Comparison of ENCODE assay signal across 16 cellular contexts in the genomic region with DNA sequence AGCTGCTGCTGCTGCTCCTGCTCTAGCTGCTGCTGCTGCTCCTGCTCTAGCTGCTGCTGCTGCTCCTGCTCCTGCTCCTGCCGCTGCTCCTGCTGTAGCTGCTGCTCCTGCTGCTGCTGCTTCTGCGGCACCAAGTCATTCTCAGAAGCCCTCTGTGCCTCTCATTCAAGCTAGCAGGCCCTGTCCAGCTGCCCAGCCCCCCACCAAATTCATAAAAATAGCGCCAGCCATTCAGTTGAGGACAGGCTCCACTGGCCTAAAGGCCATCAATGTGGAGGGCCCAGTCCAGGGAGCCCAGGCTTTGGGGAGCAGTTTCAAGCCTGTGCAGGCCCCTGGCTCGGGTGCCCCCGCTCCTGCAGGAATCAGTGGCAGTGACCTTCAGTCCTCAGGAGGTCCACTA. TPM values are rescaled to one million over a fixed set of nuclear protein-coding genes. Genes with fewer than 3 reads are reported as not detected.
DNase-seq lines count a peak whose midpoint lies in the region; ATAC-seq and TF ChIP-seq lines count a peak whose summit lies in the region.
"Had no signal": no experiment of that assay in that cellular context is flagged by ENCODE, and none has a peak within 500 bp of the region (broad histone marks: within the 10 kb centered on the region; RNA-seq: fewer than 3 reads in every experiment).

No MANE protein-coding gene starts in this region.

- H3K4me3 Mint-ChIP-seq in activated CD8-positive, alpha-beta memory T cell treated with anti-CD3 and anti-CD28 coated beads, Interleukin-2, amount 10 ng/mL, durations not matched to agents 7 days and 5 days = no peak overlapping the region
- no peak overlapping the region for H3K4me3 Mint-ChIP-seq in nephron
- H3K4me3 Mint-ChIP-seq: CD14-positive monocyte had no signal

- DNase-seq in activated CD8-positive, alpha-beta memory T cell treated with anti-CD3 and anti-CD28 coated beads, Interleukin-2, amount 10 ng/mL, durations not matched to agents 7 days and 5 days = no peak
- DNase-seq in activated CD8-positive, alpha-beta memory T cell treated with anti-CD3 and anti-CD28 coated beads, Interleukin-2, amount 50 U/mL, for 4 hours = no peak
- DNase-seq in SK-N-DZ (ENCODE audit: low spot score) = peak; percentile 15
- DNase-seq in omental fat pad (ENCODE audit: low spot score) = no peak
- no peak for DNase-seq in PC-9
- no peak for DNase-seq in NCI-H226
- DNase-seq: Caco-2; CD8-positive, alpha-beta memory T cell; GDM1 had no signal

- no peak overlapping the region for H3K4me2 ChIP-seq in PC-9

- no TSS peak for BruUV-seq in PC-9 (replicated peaks; lab: Mats Ljungman, UMichigan)

- no peaks in the 10 kb centered on the region for H3K27me3 Mint-ChIP-seq in activated CD8-positive, alpha-beta memory T cell treated with anti-CD3 and anti-CD28 coated beads, Interleukin-2, amount 10 ng/mL, durations not matched to agents 7 days and 5 days
- no peaks in the 10 kb centered on the region for H3K27me3 Mint-ChIP-seq in nephron (ENCODE audit: low read depth)

- ATAC-seq in activated CD8-positive, alpha-beta memory T cell treated with anti-CD3 and anti-CD28 coated beads, Interleukin-2, amount 10 ng/mL, durations not matched to agents 7 days and 5 days = peak; percentile 12
- ATAC-seq in omental fat pad (ENCODE audit: low FRiP score) = peak; percentile 25
- no peak for ATAC-seq in GM19463 (IDR thresholded peaks at IDR 0.05; ENCODE audit: unreplicated experiment)
- ATAC-seq: HCT116 had no signal

- no peaks in the 10 kb centered on the region for H3K9me3 ChIP-seq in PC-9 (ENCODE audit: insufficient read depth, low read depth)
- H3K9me3 ChIP-seq: Caco-2 had no signal

- H3K9me2 ChIP-seq in PC-9 (ENCODE audit: insufficient read depth) = no peaks in the 10 kb centered on the region

- no peaks in the 10 kb centered on the region for H3K9me3 Mint-ChIP-seq in activated CD8-positive, alpha-beta memory T cell treated with anti-CD3 and anti-CD28 coated beads, Interleukin-2, amount 10 ng/mL, durations not matched to agents 7 days and 5 days (ENCODE audit: low read depth)
- H3K9me3 Mint-ChIP-seq in nephron = no peaks in the 10 kb centered on the region
- H3K9me3 Mint-ChIP-seq: CD8-positive, alpha-beta memory T cell had no signal

- H3K36me3 ChIP-seq in PC-9 (ENCODE audit: low read depth) = no peaks in the 10 kb centered on the region

- H3K36me3 Mint-ChIP-seq in activated CD8-positive, alpha-beta memory T cell treated with anti-CD3 and anti-CD28 coated beads, Interleukin-2, amount 10 ng/mL, durations not matched to agents 7 days and 5 days = no peaks in the 10 kb centered on the region
- H3K36me3 Mint-ChIP-seq in nephron (ENCODE audit: low read depth) = no peaks in the 10 kb centered on the region
- H3K36me3 Mint-ChIP-seq: CD14-positive monocyte; CD8-positive, alpha-beta memory T cell had no signal

- no peaks in the 10 kb centered on the region for H3K27me3 ChIP-seq in PC-9 (ENCODE audit: insufficient read depth, low read depth)

- H3K4me1 Mint-ChIP-seq in activated CD8-positive, alpha-beta memory T cell treated with anti-CD3 and anti-CD28 coated beads, Interleukin-2, amount 10 ng/mL, durations not matched to agents 7 days and 5 days = peaks cover 30% of the 10 kb centered on the region
- H3K4me1 Mint-ChIP-seq in nephron = peaks cover 17% of the 10 kb centered on the region
- H3K4me1 Mint-ChIP-seq: CD14-positive monocyte had no signal

- H3K4me1 ChIP-seq in PC-9 (replicated peaks; ENCODE audit: insufficient read depth) = no peaks in the 10 kb centered on the region
- H3K4me1 ChIP-seq: Caco-2 had no signal

- POLR2A ChIA-PET in PC-9 (lab: Charles Lee; ENCODE audit: unreplicated experiment) = no interaction called here

- CTCF ChIA-PET in activated CD8-positive, alpha-beta memory T cell treated with anti-CD3 and anti-CD28 coated beads, Interleukin-2, amount 10 ng/mL, durations not matched to agents 7 days and 5 days (lab: Charles Lee) = no interaction called here
- CTCF ChIA-PET in PC-9 (lab: Charles Lee) = no interaction called here

- no peaks in the 10 kb centered on the region for H3F3A ChIP-seq in PC-9 (ENCODE audit: insufficient read depth, low read depth)

- H3K79me2 ChIP-seq in PC-9 (ENCODE audit: low read depth) = no peaks in the 10 kb centered on the region

- TF ChIP-seq CTCF in nephron (IDR thresholded peaks at IDR 0.05; ENCODE audit: unreplicated experiment in 3 of 3) (no peak), omental fat pad (IDR thresholded peaks at IDR 0.05) (no peak), PC-9 (conservative IDR thresholded peaks at IDR 0.05) (no peak)

- no peak overlapping the region for H3K4me3 ChIP-seq in PC-9

- intact Hi-C loops in PC-9 (cut with micrococcal nuclease; ENCODE audit: unreplicated experiment) = no loop called here

- no peak overlapping the region for H3K27ac ChIP-seq in PC-9
- H3K27ac ChIP-seq: 22Rv1 had no signal

- H2AFZ ChIP-seq in PC-9 = no peak overlapping the region

- peak overlapping the region; percentile 77 for H3K27ac Mint-ChIP-seq in activated CD8-positive, alpha-beta memory T cell treated with anti-CD3 and anti-CD28 coated beads, Interleukin-2, amount 10 ng/mL, durations not matched to agents 7 days and 5 days
- H3K27ac Mint-ChIP-seq in nephron = peak overlapping the region in 2 of 3 experiments; percentile 48 to 78
- H3K27ac Mint-ChIP-seq: CD14-positive monocyte; CD8-positive, alpha-beta memory T cell had no signal

- no peaks in the 10 kb centered on the region for H4K20me1 ChIP-seq in PC-9 (ENCODE audit: insufficient read depth)

RNA-seq across cellular contexts. Expression of a gene that starts 3.9 kb away (rescaled TPM):
- total RNA-seq in activated CD8-positive, alpha-beta memory T cell treated with anti-CD3 and anti-CD28 coated beads, Interleukin-2, amount 10 ng/mL, durations not matched to agents 7 days and 5 days = not detected
- not detected in 2 replicates for polyA plus RNA-seq in SK-N-DZ (2014; cell fraction: cytosol; rRNA removed)
- polyA plus RNA-seq in SK-N-DZ (2014; cell fraction: nucleus; rRNA removed) = not detected in 2 replicates
- total RNA-seq in omental fat pad = not detected
- not detected in 2 replicates for total RNA-seq in PC-9 (2021)
- total RNA-seq: A673; Caco-2; CD8-positive, alpha-beta memory T cell had no signal
- polyA plus RNA-seq: BJ, CD14-positive monocyte had no signal

RNA-seq across cellular contexts. Expression of a gene that starts 50.5 kb away (rescaled TPM):
- total RNA-seq in activated CD8-positive, alpha-beta memory T cell treated with anti-CD3 and anti-CD28 coated beads, Interleukin-2, amount 10 ng/mL, durations not matched to agents 7 days and 5 days = not detected
- 0.37 TPM in 1 of 2 replicates, not detected in the other for polyA plus RNA-seq in SK-N-DZ (2014; cell fraction: cytosol; rRNA removed)
- polyA plus RNA-seq in SK-N-DZ (2014; cell fraction: nucleus; rRNA removed) = not detected in 2 replicates
- total RNA-seq in omental fat pad (under 1 TPM in 1 of 4 donors, not detected in 3; 0.19 TPM), PC-9 (2021) (not detected in 2 replicates)
- total RNA-seq: A673; Caco-2; CD8-positive, alpha-beta memory T cell had no signal
- polyA plus RNA-seq: BJ; CD14-positive monocyte; CD8-positive, alpha-beta memory T cell had no signal
